9 cellular contexts compared by ENCODE assay signal in genomic region chr17:81427446-81428120, GRCh38. TPM values are rescaled to one million over a fixed set of nuclear protein-coding genes. Genes with fewer than 3 reads are reported as not detected.
DNase-seq lines count a peak whose midpoint lies in the region; ATAC-seq and TF ChIP-seq lines count a peak whose summit lies in the region.
"Had no signal": no experiment of that assay in that cellular context is flagged by ENCODE, and none has a peak within 500 bp of the region (broad histone marks: within the 10 kb centered on the region; RNA-seq: fewer than 3 reads in every experiment).

No MANE protein-coding gene starts in this region.

- H3K4me1 ChIP-seq in tibial artery = peaks cover 22 to 65% (median 59%) of the 10 kb centered on the region in 4 donors

- H3K27ac ChIP-seq in tibial artery = peak overlapping the region; percentile 37 to 70

- H3K4me3 Mint-ChIP-seq in activated CD4-positive, alpha-beta T cell treated with anti-CD3 and anti-CD28 coated beads, Interleukin-2, amount 10 ng/mL, durations not matched to agents 24 days and 14 days = no peak overlapping the region

- H3K36me3 ChIP-seq in tibial artery = no peaks in the 10 kb centered on the region

- intact Hi-C loops in activated CD4-positive, alpha-beta T cell treated with anti-CD3 and anti-CD28 coated beads, Interleukin-2, amount 10 ng/mL, durations not matched to agents 24 days and 14 days (cut with micrococcal nuclease) = loop anchor here (2.0 kb wide), 1 partner anchor 23 kb away; no protein-coding TSS in a partner anchor
- intact Hi-C loops in left colon (cut with DNase I, micrococcal nuclease) (no loop called here), tibial artery (cut with DNase I; ENCODE audit: low total_unique reads) (no loop called here)

- DNase-seq in activated CD4-positive, alpha-beta T cell treated with anti-CD3 and anti-CD28 coated beads for 48 hours = peak; percentile 27
- no peak for DNase-seq in activated CD4-positive, alpha-beta T cell treated with anti-CD3 and anti-CD28 coated beads, Interleukin-2, amount 10 ng/mL, durations not matched to agents 24 days and 14 days
- DNase-seq in SHP77 (lab: John Stamatoyannopoulos, UW) (peak; percentile 42 to 78), left colon (peak; percentile 61 to 72), tibial artery (peak in 1 of 2 donors; percentile 84), T-helper 9 cell (no peak), SIG-M5 (lab: John Stamatoyannopoulos, UW) (no peak)
- DNase-seq: dermis blood vessel endothelial cell had no signal

- no peaks in the 10 kb centered on the region for H3K9me3 ChIP-seq in tibial artery

- H3K9me3 Mint-ChIP-seq in activated CD4-positive, alpha-beta T cell treated with anti-CD3 and anti-CD28 coated beads, Interleukin-2, amount 10 ng/mL, durations not matched to agents 24 days and 14 days = no peaks in the 10 kb centered on the region

- ATAC-seq in left colon (peak; percentile 80), HG03460 (IDR thresholded peaks at IDR 0.05; ENCODE audit: unreplicated experiment) (no peak)

- no peak overlapping the region for H3K27ac Mint-ChIP-seq in activated CD4-positive, alpha-beta T cell treated with anti-CD3 and anti-CD28 coated beads, Interleukin-2, amount 10 ng/mL, durations not matched to agents 24 days and 14 days

- no peaks in the 10 kb centered on the region for H3K27me3 ChIP-seq in tibial artery

- H3K4me1 Mint-ChIP-seq in activated CD4-positive, alpha-beta T cell treated with anti-CD3 and anti-CD28 coated beads, Interleukin-2, amount 10 ng/mL, durations not matched to agents 24 days and 14 days = no peaks in the 10 kb centered on the region

- peaks cover 15% of the 10 kb centered on the region for H3K27me3 Mint-ChIP-seq in activated CD4-positive, alpha-beta T cell treated with anti-CD3 and anti-CD28 coated beads, Interleukin-2, amount 10 ng/mL, durations not matched to agents 24 days and 14 days

- no peaks in the 10 kb centered on the region for H3K36me3 Mint-ChIP-seq in activated CD4-positive, alpha-beta T cell treated with anti-CD3 and anti-CD28 coated beads, Interleukin-2, amount 10 ng/mL, durations not matched to agents 24 days and 14 days (ENCODE audit: low read depth)

- no peak for TF ChIP-seq CTCF in tibial artery (IDR thresholded peaks at IDR 0.05)

- H3K4me3 ChIP-seq in tibial artery = peak overlapping the region; percentile 27 to 35

RNA-seq across cellular contexts. Expression of gene BAHCC1, which starts 32.3 kb away (rescaled TPM):
- 0.05 TPM in 1 of 2 replicates, not detected in the other for total RNA-seq in activated CD4-positive, alpha-beta T cell treated with anti-CD3 and anti-CD28 coated beads, Interleukin-2, amount 10 ng/mL, durations not matched to agents 24 days and 14 days
- 10 to 100 TPM; 12.2 to 14.2 TPM for total RNA-seq in left colon

Comparison
In these comparisons a context has a peak if more than half of its experiments do, and no peak if none do; other contexts are left out.
1. DNase-seq: peak in activated CD4-positive, alpha-beta T cell treated with anti-CD3 and anti-CD28 coated beads for 48 hours (single experiment), SHP77 (2 of 2) and left colon (2 of 2); none in activated CD4-positive, alpha-beta T cell treated with anti-CD3 and anti-CD28 coated beads, Interleukin-2, amount 10 ng/mL, durations not matched to agents 24 days and 14 days (single experiment), T-helper 9 cell (single experiment) and SIG-M5 (single experiment).
2. RNA of gene BAHCC1, which starts 32.3 kb away (total RNA-seq): 12.2 to 14.2 TPM in left colon; 0.05 TPM in activated CD4-positive, alpha-beta T cell treated with anti-CD3 and anti-CD28 coated beads, Interleukin-2, amount 10 ng/mL, durations not matched to agents 24 days and 14 days; every median in the first group is over 10 times any median in the second.